In the genomic region with DNA sequence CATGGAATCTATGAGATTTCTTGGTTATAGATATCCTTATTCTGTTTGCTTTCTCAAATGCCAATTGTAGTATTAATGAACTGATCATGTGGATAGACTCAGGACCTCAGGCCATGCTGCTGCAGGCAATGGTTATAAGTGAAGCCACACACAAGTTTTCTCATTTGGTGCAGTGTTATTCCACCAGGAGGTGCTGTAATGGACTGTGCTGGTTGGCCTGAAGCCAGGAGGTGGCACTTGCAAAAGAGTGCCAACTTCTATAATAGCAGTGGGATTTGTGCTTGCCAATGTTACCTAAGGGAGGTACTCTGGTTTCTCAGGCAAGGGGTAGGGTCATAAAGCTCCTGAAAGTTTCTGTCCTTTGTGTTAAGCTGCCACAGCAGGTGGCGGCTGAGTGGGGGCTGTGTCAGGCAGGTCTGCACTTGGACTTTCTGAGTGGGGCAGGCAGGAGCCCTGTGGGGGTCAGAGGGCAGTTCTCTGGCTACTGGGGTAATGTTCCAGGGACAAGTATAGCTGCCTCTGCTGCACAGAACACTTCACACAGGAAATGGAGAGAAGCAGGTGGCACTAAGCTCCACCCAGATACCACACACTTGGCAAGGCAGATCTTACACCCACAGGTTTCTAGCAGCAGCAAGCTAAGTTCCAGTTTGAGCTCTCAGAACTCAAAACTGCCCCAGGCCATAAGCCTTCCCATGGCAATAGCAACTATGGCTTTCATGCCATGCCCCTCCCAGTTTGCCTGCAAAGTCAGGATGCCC, we compare ENCODE assay signal across 8 cellular contexts.
A peak's percentile ranks its signal among the peaks of the same experiment; 100 is the strongest.
DNase-seq lines count a peak whose midpoint lies in the region; ATAC-seq and TF ChIP-seq lines count a peak whose summit lies in the region.

No MANE protein-coding gene starts in this region.

- intact Hi-C loops in breast epithelium (cut with DNase I; ENCODE audit: low total_unique reads) = no loop called here

- H3K4me1 ChIP-seq in breast epithelium = no peaks in the 10 kb centered on the region

- H3K27me3 ChIP-seq in breast epithelium = no peaks in the 10 kb centered on the region

- no peaks in the 10 kb centered on the region for H3K9me3 ChIP-seq in breast epithelium

- ATAC-seq in GM21390 (IDR thresholded peaks at IDR 0.05; ENCODE audit: unreplicated experiment) (peak; percentile 93), HG03457 (IDR thresholded peaks at IDR 0.05; ENCODE audit: unreplicated experiment) (peak; percentile 95)

- peak; percentile 65 for DNase-seq in GM12865 (ENCODE audit: low read depth)
- DNase-seq in breast epithelium (ENCODE audit: low spot score in 2 of 2) = peak; percentile 73
- no peak for DNase-seq in activated effector memory CD4-positive, alpha-beta T cell treated with anti-CD3 and anti-CD28 coated beads, Interleukin-2, amount 50 U/mL, for 16 hours
- no peak for DNase-seq in KG1 (lab: John Stamatoyannopoulos, UW)
- no peak for DNase-seq in superior temporal gyrus (ENCODE audit: extremely low spot score)
- DNase-seq in GF-D8 (lab: John Stamatoyannopoulos, UW) = no peak

- no peaks in the 10 kb centered on the region for H3K36me3 ChIP-seq in breast epithelium

- TF ChIP-seq POLR2A in breast epithelium (IDR thresholded peaks at IDR 0.05) = no peak

- H3K4me3 ChIP-seq in GM12865 (ENCODE audit: low read depth, low read length) = no peak overlapping the region
- H3K4me3 ChIP-seq in breast epithelium = no peak overlapping the region

- H3K27ac ChIP-seq in breast epithelium = peak overlapping the region in 1 of 2 donors; percentile 45

- TF ChIP-seq CTCF in GM12865 (IDR thresholded peaks at IDR 0.05; ENCODE audit: insufficient read depth, low read depth, low read length, missing control alignments) = peak; percentile 21
- no peak for TF ChIP-seq CTCF in breast epithelium (IDR thresholded peaks at IDR 0.05)

Comparison
In these comparisons a context has a peak if more than half of its experiments do, and no peak if none do; other contexts are left out.
1. DNase-seq: peak in GM12865 (single experiment) and breast epithelium (2 of 2); none in activated effector memory CD4-positive, alpha-beta T cell treated with anti-CD3 and anti-CD28 coated beads, Interleukin-2, amount 50 U/mL, for 16 hours (single experiment), KG1 (single experiment), superior temporal gyrus (single experiment) and GF-D8 (single experiment).